ENCODE assay signal across 8 cellular contexts in the genomic region with DNA sequence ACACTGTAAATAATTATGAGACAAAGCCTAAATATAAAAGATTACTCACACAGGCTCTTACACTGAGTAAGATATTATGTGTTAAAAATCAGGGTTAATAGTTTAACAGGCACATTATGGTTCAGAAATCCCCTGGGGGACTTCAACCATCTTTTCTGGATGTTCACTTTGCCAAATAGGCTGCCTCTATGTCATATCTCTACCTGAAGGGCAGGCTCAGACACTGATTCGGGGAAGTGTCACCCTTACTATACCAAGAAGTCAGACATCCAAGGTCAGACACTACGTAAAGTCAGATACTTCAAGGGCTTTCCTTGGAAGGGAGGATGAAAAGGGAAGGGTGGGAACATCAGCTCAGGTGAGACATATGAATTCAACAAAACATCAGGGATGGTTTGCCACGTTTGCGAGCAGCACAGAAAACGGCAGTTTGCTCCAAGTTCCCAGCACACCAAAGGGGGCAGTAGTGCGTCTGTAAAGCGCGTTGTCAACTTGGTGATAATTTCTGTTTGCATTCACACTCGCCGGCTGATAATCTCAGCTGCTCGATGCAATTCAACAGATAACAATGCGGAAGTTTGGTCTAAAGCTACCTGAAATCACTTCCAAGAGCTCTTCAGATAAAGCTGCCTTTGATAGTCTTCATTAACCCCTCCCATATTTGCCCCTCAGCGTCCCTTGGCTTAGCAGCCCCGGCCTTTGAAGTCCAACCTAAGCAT. TPM values are rescaled to one million over a fixed set of nuclear protein-coding genes. Genes with fewer than 3 reads are reported as not detected.
DNase-seq lines count a peak whose midpoint lies in the region; ATAC-seq and TF ChIP-seq lines count a peak whose summit lies in the region.

No MANE protein-coding gene starts in this region.

- POLR2A ChIA-PET in activated CD4-positive, alpha-beta T cell treated with anti-CD3 and anti-CD28 coated beads, Interleukin-2, amount 10 ng/mL, durations not matched to agents 7 days and 5 days (lab: Charles Lee): interaction anchor here (0.6 to 1.6 kb wide), 4 partner anchors 21 to 1336 kb away, joined by 3 to 4 read pairs (median 4); no protein-coding TSS in a partner anchor

- H3K9me3 Mint-ChIP-seq in activated CD4-positive, alpha-beta T cell treated with anti-CD3 and anti-CD28 coated beads, Interleukin-2, amount 10 ng/mL, durations not matched to agents 7 days and 5 days: no peaks in the 10 kb centered on the region

- TF ChIP-seq CTCF in BE2C (IDR thresholded peaks at IDR 0.05; ENCODE audit: low read depth, low read length) (peak; percentile 91), lower leg skin (IDR thresholded peaks at IDR 0.05) (peak in 1 of 3 donors; percentile 27)

- ATAC-seq in GM19035 (IDR thresholded peaks at IDR 0.05; ENCODE audit: unreplicated experiment) (peak; percentile 50), HG03354 (IDR thresholded peaks at IDR 0.05; ENCODE audit: poor library complexity, severe bottlenecking, unreplicated experiment) (peak; percentile 56)

- no peaks in the 10 kb centered on the region for H3K9me3 ChIP-seq in BE2C

- intact Hi-C loops in lower leg skin (cut with DNase I; ENCODE audit: low total_unique reads): no loop called here

- CTCF ChIA-PET in activated CD4-positive, alpha-beta T cell treated with anti-CD3 and anti-CD28 coated beads, Interleukin-2, amount 10 ng/mL, durations not matched to agents 7 days and 5 days (lab: Charles Lee): interaction anchor here (0.7 to 1.7 kb wide), 15 partner anchors 8 to 126 kb away, joined by 3 to 14 read pairs (median 4); a partner anchor contains a TSS

- H3K36me3 ChIP-seq in BE2C: no peaks in the 10 kb centered on the region

- peak; percentile 69 for DNase-seq in BE2C
- DNase-seq in NCI-H460 (ENCODE audit: extremely low read depth, low read depth): peak; percentile 69
- peak; percentile 91 for DNase-seq in activated CD4-positive, alpha-beta T cell treated with anti-CD3 and anti-CD28 coated beads, Interleukin-2, amount 10 ng/mL, durations not matched to agents 7 days and 5 days
- DNase-seq in ecto neural progenitor cell (ENCODE audit: low spot score): peak; percentile 71
- DNase-seq in lower leg skin (ENCODE audit: low spot score in 2 of 2): peak; percentile 75 to 95
- DNase-seq in stimulated activated CD4-positive, alpha-beta T cell treated with anti-CD3 and anti-CD28 coated beads, TNF-alpha, amount 100 ng/mL, for 24 hours (ENCODE audit: low read depth in 3 of 3): peak; percentile 44 to 66 (median 63)

- H3K27me3 Mint-ChIP-seq in activated CD4-positive, alpha-beta T cell treated with anti-CD3 and anti-CD28 coated beads, Interleukin-2, amount 10 ng/mL, durations not matched to agents 7 days and 5 days: no peaks in the 10 kb centered on the region

- peaks cover 39% of the 10 kb centered on the region for H3K4me1 Mint-ChIP-seq in activated CD4-positive, alpha-beta T cell treated with anti-CD3 and anti-CD28 coated beads, Interleukin-2, amount 10 ng/mL, durations not matched to agents 7 days and 5 days

- H3K4me3 Mint-ChIP-seq in activated CD4-positive, alpha-beta T cell treated with anti-CD3 and anti-CD28 coated beads, Interleukin-2, amount 10 ng/mL, durations not matched to agents 7 days and 5 days: peak overlapping the region; percentile 98

- H3K27me3 ChIP-seq in BE2C: peaks cover 9% of the 10 kb centered on the region

- no peaks in the 10 kb centered on the region for H3K4me1 ChIP-seq in BE2C

- 5 to 6% methylated on average over 14 of the region's 14 CpGs for WGBS in lower leg skin, 2 donors

- no peak for TF ChIP-seq POLR2A in lower leg skin (IDR thresholded peaks at IDR 0.05)

- peaks cover 5% of the 10 kb centered on the region for H3K36me3 Mint-ChIP-seq in activated CD4-positive, alpha-beta T cell treated with anti-CD3 and anti-CD28 coated beads, Interleukin-2, amount 10 ng/mL, durations not matched to agents 7 days and 5 days (ENCODE audit: low read depth)

- H3K4me3 ChIP-seq in BE2C (ENCODE audit: low read depth, low read length): peak overlapping the region; percentile 82
- H3K4me3 ChIP-seq in lower leg skin (ENCODE audit: low read depth, poor library complexity, severe bottlenecking): peak overlapping the region; percentile 48

- H3K27ac Mint-ChIP-seq in activated CD4-positive, alpha-beta T cell treated with anti-CD3 and anti-CD28 coated beads, Interleukin-2, amount 10 ng/mL, durations not matched to agents 7 days and 5 days: peak overlapping the region; percentile 100

RNA-seq across cellular contexts. Expression of a gene that starts 0.9 kb away (rescaled TPM):
- 0.66 TPM for polyA plus RNA-seq in BE2C (2012; ENCODE audit: insufficient read depth, insufficient read length, low read depth)
- total RNA-seq in NCI-H460 (2014; rRNA removed; shearing (Covaris generic)): not detected in 2 replicates
- polyA plus RNA-seq in NCI-H460 (2014; cell fraction: nucleus; rRNA removed): 0.38 TPM in 1 of 2 replicates, not detected in the other
- 10 to 100 TPM; 11.8 to 13.7 TPM for total RNA-seq in activated CD4-positive, alpha-beta T cell treated with anti-CD3 and anti-CD28 coated beads, Interleukin-2, amount 10 ng/mL, durations not matched to agents 7 days and 5 days
- total RNA-seq in lower leg skin: 10 to 100 TPM in 1 of 4 donors, 1 to 10 TPM in 3; 2.4 to 15.8 (median 4.3) TPM

Comparison
In these comparisons a context has a peak if more than half of its experiments do, and no peak if none do; other contexts are left out.
1. Peak in every context shown above with its lines: DNase-seq, ATAC-seq and H3K4me3 ChIP-seq.